8 cellular contexts compared by ENCODE assay signal in the genomic region with DNA sequence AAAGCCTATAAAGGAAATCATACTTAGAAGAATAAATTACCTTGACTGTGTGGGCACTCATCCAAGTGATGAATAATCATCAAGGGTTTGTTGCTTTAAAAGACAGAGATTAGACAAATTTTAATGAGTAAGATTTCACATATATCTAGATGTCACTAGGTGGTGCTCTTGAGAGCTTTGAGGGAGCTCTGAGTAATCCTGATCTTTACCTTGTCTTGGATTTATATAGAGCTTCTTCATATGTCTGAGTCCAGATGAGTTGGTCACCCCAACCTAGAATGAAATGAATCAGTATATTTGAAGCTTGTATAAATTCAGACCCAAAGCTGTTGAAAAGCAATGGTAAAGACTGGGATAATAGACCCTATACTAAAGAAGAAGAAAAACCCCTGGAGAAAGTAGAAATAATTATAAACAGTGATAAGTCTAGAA. TPM values are rescaled to one million over a fixed set of nuclear protein-coding genes. Genes with fewer than 3 reads are reported as not detected.
DNase-seq lines count a peak whose midpoint lies in the region; ATAC-seq, FAIRE-seq and TF ChIP-seq lines count a peak whose summit lies in the region.

No MANE protein-coding gene starts in this region.

- H3K27me3 ChIP-seq in heart right ventricle (no peaks in the 10 kb centered on the region), GM12878 (replicated peaks in 1 of 2; ENCODE audit: control insufficient read depth in 2 of 2, insufficient read depth in 2 of 2, low read length in 1 of 2) (peaks cover 0 to 2% of the 10 kb centered on the region in 2 experiments; a peak in 1 of 4 replicates), right lobe of liver (no peaks in the 10 kb centered on the region)

- RAD21 ChIA-PET in GM12878 (lab: Charles Lee; ENCODE audit: unreplicated experiment): interaction anchor here (1.5 kb wide), 1 partner anchor 117 kb away, joined by 10 read pairs; no protein-coding TSS in a partner anchor

- SMC1A ChIA-PET in GM12878 (lab: Charles Lee; ENCODE audit: uncharacterized antibody, unreplicated experiment): interaction anchor here (1.0 to 2.6 kb wide), 2 partner anchors 117 to 153 kb away, joined by 3 to 13 read pairs; no protein-coding TSS in a partner anchor

- H3K36me3 ChIP-seq in heart right ventricle (no peaks in the 10 kb centered on the region), GM12878 (ENCODE audit: control insufficient read depth in 2 of 2, insufficient read depth in 2 of 2, low read length in 1 of 2) (no peaks in the 10 kb centered on the region), right lobe of liver (no peaks in the 10 kb centered on the region)

- no peak for FAIRE-seq in GM12878 (lab: Jason Lieb, UNC)

- in situ Hi-C loops in GM12878 (cut with MboI): no loop called here

- H3K9ac ChIP-seq in GM12878 (ENCODE audit: control insufficient read depth, insufficient read depth, low read length): no peak overlapping the region

- no peak overlapping the region for H2AFZ ChIP-seq in GM12878 (ENCODE audit: control insufficient read depth, low read depth, low read length)

- no peak overlapping the region for H3K4me2 ChIP-seq in GM12878 (ENCODE audit: control insufficient read depth, insufficient read depth)

- H3K4me1 ChIP-seq in heart right ventricle (no peaks in the 10 kb centered on the region), GM12878 (ENCODE audit: control insufficient read depth, insufficient read depth, low read length) (no peaks in the 10 kb centered on the region), right lobe of liver (no peaks in the 10 kb centered on the region)

- H3K79me2 ChIP-seq in GM12878 (ENCODE audit: control insufficient read depth, insufficient read depth, low read length): no peaks in the 10 kb centered on the region

- H4K20me1 ChIP-seq in GM12878 (ENCODE audit: control insufficient read depth, insufficient read depth): no peaks in the 10 kb centered on the region

- ATAC-seq in heart right ventricle (no peak), Right ventricle myocardium superior (ENCODE audit: poor library complexity) (no peak), HG03280 (IDR thresholded peaks at IDR 0.05; ENCODE audit: unreplicated experiment) (peak; percentile 74), GM12878 (peak; percentile 81), right lobe of liver (peak; percentile 51 to 72 (median 60))

- TF ChIP-seq CTCF in heart right ventricle (IDR thresholded peaks at IDR 0.05) (peak in 8 of 9 donors; percentile 20 to 60 (median 50)), GM12878 (IDR thresholded peaks at IDR 0.05 in 2 of 3, conservative IDR thresholded peaks at IDR 0.05 in 1 of 3; ENCODE audit: control insufficient read depth in 2 of 3, extremely low read depth in 1 of 3, insufficient read depth in 1 of 3, low read depth in 3 of 3, low read length in 3 of 3) (peak; percentile 38 to 41 (median 41); a peak in 5 of 6 replicates), right lobe of liver (IDR thresholded peaks at IDR 0.05) (peak; percentile 33 to 55 (median 51))

- TF ChIP-seq POLR2A in GM12878 (IDR thresholded peaks at IDR 0.05; ENCODE audit: low read depth, low read length): no peak
- TF ChIP-seq POLR2A in right lobe of liver (IDR thresholded peaks at IDR 0.05): no peak

- no peaks in the 10 kb centered on the region for H3K9me3 ChIP-seq in heart right ventricle
- H3K9me3 ChIP-seq in GM12878 (replicated peaks; ENCODE audit: control insufficient read depth, insufficient read depth, low read length): no peaks in the 10 kb centered on the region
- no peaks in the 10 kb centered on the region for H3K9me3 ChIP-seq in right lobe of liver

- H3K27ac ChIP-seq in heart right ventricle (no peak overlapping the region), GM12878 (ENCODE audit: control insufficient read depth, insufficient read depth) (no peak overlapping the region), right lobe of liver (no peak overlapping the region)

- peak; percentile 26; the same call in 1 of the 2 replicates for TF ChIP-seq RAD21 in GM12878 (IDR thresholded peaks at IDR 0.05; ENCODE audit: insufficient read depth, low read depth, low read length)

- TF ChIP-seq EP300 in GM12878 (IDR thresholded peaks at IDR 0.05; ENCODE audit: borderline replicate concordance in 1 of 2, control insufficient read depth in 1 of 2, low read depth in 2 of 2, low read length in 2 of 2): no peak

- intact Hi-C loops in heart right ventricle (cut with DNase I) (loop anchor here in 9 of 10 donors (5.0 to 10.0 kb wide), 4 partner anchors 106 to 116 kb away; no protein-coding TSS in a partner anchor), Right ventricle myocardium superior (cut with DNase I) (loop anchor here (10.0 kb wide), 1 partner anchor 114 kb away; no protein-coding TSS in a partner anchor), GM12878 (cut with micrococcal nuclease; ENCODE audit: unreplicated experiment) (loop anchor here (1.0 kb wide), 1 partner anchor 117 kb away; no protein-coding TSS in a partner anchor), right lobe of liver (cut with DNase I) (no loop called here)

- POLR2A ChIA-PET in GM12878 (lab: Charles Lee): no interaction called here

- H3K4me3 ChIP-seq in heart right ventricle: no peak overlapping the region
- H3K4me3 ChIP-seq in GM12878: no peak overlapping the region
- no peak overlapping the region for H3K4me3 ChIP-seq in right lobe of liver

- DNase-seq in heart right ventricle (no peak), Right ventricle myocardium superior (no peak), NCI-H526 (lab: John Stamatoyannopoulos, UW) (peak; percentile 6 to 50), GM12878 (ENCODE audit: low read depth, low spot score) (no peak), right lobe of liver (no peak)
- DNase-seq in activated CD4-positive, alpha-beta T cell treated with anti-CD3 and anti-CD28 coated beads for 48 hours: no peak
- no peak for DNase-seq in effector CD8-positive, alpha-beta T cell (lab: John Stamatoyannopoulos, UW)

- BruUV-seq in GM12878 (replicated peaks; lab: Mats Ljungman, UMichigan): no TSS peak

- CTCF ChIA-PET in GM12878 (lab: Yijun Ruan, JAX): interaction anchor here (0.7 to 3.2 kb wide), 16 partner anchors 8 to 665 kb away, joined by 3 to 33 read pairs (median 4); no protein-coding TSS in a partner anchor

TF ChIP-seq in GM12878, 131 proteins besides CTCF, POLR2A, EP300 and RAD21 (continues in another document):
- TF ChIP-seq SPI1 (IDR thresholded peaks at IDR 0.05; ENCODE audit: borderline replicate concordance, insufficient read depth, low read depth, low read length) (no peak), TBL1XR1 (IDR thresholded peaks at IDR 0.05; ENCODE audit: low read depth, low read length) (no peak), ETV6 (conservative IDR thresholded peaks at IDR 0.05 in 1 of 2, IDR thresholded peaks at IDR 0.05 in 1 of 2; ENCODE audit: borderline replicate concordance in 1 of 2, low read depth in 1 of 2) (no peak), RBBP5 (conservative IDR thresholded peaks at IDR 0.05) (no peak), HCFC1 (IDR thresholded peaks at IDR 0.05; ENCODE audit: low read length) (no peak), NBN (IDR thresholded peaks at IDR 0.05) (no peak), BHLHE40 (IDR thresholded peaks at IDR 0.05; ENCODE audit: borderline replicate concordance in 1 of 2, low read depth in 2 of 2, low read length in 1 of 2) (no peak), SMAD1 (IDR thresholded peaks at IDR 0.05; ENCODE audit: low read depth, partially characterized antibody) (no peak)

RNA-seq across cellular contexts. Expression of gene AGR2, which starts 3.7 kb away (rescaled TPM):
- total RNA-seq in heart right ventricle (not detected), Right ventricle myocardium superior (not detected), GM12878 (2014; rRNA removed) (not detected in 2 replicates), GM12878 (2014; rRNA removed; fragmentation: Illumina TruSeq; extraction: Trizol) (not detected in 2 replicates), GM12878 (2021) (0.67 and 1.7 TPM in 2 replicates), right lobe of liver (under 1 TPM in 4 of 6 experiments, not detected in 2; 0.15 to 0.43 (median 0.33) TPM)
- polyA plus RNA-seq in heart right ventricle (not detected), GM12878 (2011; rRNA removed) (not detected in 2 replicates), GM12878 (2014; fragmentation: Illumina TruSeq; extraction: Trizol) (not detected in 2 replicates), GM12878 (2014; fragmentation: Nextera tagmentation; extraction: Ambion mirVana) (not detected), GM12878 (2014; rRNA removed) (not detected in 2 replicates), GM12878 (2016; fragmentation: Nextera tagmentation; extraction: Ambion mirVana) (not detected)
- total RNA-seq in GM12878 (2013; cell fraction: nucleolus; rRNA removed): not detected in 2 replicates
- polyA plus RNA-seq in GM12878 (2011; ENCODE audit: low read depth): not detected
- polyA plus RNA-seq in GM12878 (2011; cell fraction: cytosol; rRNA removed): not detected in 2 replicates
- polyA plus RNA-seq in GM12878 (2011; cell fraction: nucleus; rRNA removed): not detected in 2 replicates
- polyA plus RNA-seq in GM12878 (2012): not detected in 2 replicates
- not detected in 2 replicates for polyA minus RNA-seq in GM12878 (2011; rRNA and poly(A)+ RNA removed)
- polyA minus RNA-seq in GM12878 (2011; cell fraction: cytosol; rRNA and poly(A)+ RNA removed): not detected in 2 replicates
- polyA minus RNA-seq in GM12878 (2011; cell fraction: nucleus; rRNA and poly(A)+ RNA removed): not detected in 2 replicates

RNA-seq across cellular contexts. Expression of gene TSPAN13, which starts 47.6 kb away (rescaled TPM):
- total RNA-seq in heart right ventricle (10 to 100 TPM in 5 of 10 donors, 1 to 10 TPM in 5; 6.8 to 26.3 (median 10.0) TPM), Right ventricle myocardium superior (14.8 TPM), GM12878 (2014; rRNA removed) (not detected in 2 replicates), GM12878 (2014; rRNA removed; fragmentation: Illumina TruSeq; extraction: Trizol) (not detected in 2 replicates), GM12878 (2021) (0.26 and 0.35 TPM in 2 replicates), right lobe of liver (10 to 100 TPM in 5 of 6 experiments, 1 to 10 TPM in 1; 7.1 to 43.2 (median 18.0) TPM)
- polyA plus RNA-seq in heart right ventricle (10 to 100 TPM; 26.4 to 40.1 TPM), GM12878 (2011; rRNA removed) (not detected in 2 replicates), GM12878 (2014; fragmentation: Illumina TruSeq; extraction: Trizol) (not detected in 2 replicates), GM12878 (2014; fragmentation: Nextera tagmentation; extraction: Ambion mirVana) (not detected), GM12878 (2014; rRNA removed) (not detected in 2 replicates), GM12878 (2016; fragmentation: Nextera tagmentation; extraction: Ambion mirVana) (under 1 TPM in 1 of 2 experiments, not detected in 1; 0.37 TPM)
- not detected in 2 replicates for total RNA-seq in GM12878 (2013; cell fraction: nucleolus; rRNA removed)
- not detected for polyA plus RNA-seq in GM12878 (2011; ENCODE audit: low read depth)
- not detected in 2 replicates for polyA plus RNA-seq in GM12878 (2011; cell fraction: cytosol; rRNA removed)
- polyA plus RNA-seq in GM12878 (2011; cell fraction: nucleus; rRNA removed): not detected in 2 replicates
- polyA plus RNA-seq in GM12878 (2012): not detected in 2 replicates
- polyA minus RNA-seq in GM12878 (2011; rRNA and poly(A)+ RNA removed): not detected in 2 replicates
- polyA minus RNA-seq in GM12878 (2011; cell fraction: cytosol; rRNA and poly(A)+ RNA removed): not detected in 2 replicates
- not detected in 2 replicates for polyA minus RNA-seq in GM12878 (2011; cell fraction: nucleus; rRNA and poly(A)+ RNA removed)

Comparison
In these comparisons a context has a peak if more than half of its experiments do, and no peak if none do; other contexts are left out.
1. ATAC-seq: peak in HG03280 (single experiment), GM12878 (single experiment) and right lobe of liver (4 of 4); none in heart right ventricle (0 of 8) and Right ventricle myocardium superior (single experiment).
2. DNase-seq: peak in NCI-H526 (2 of 2); none in heart right ventricle (0 of 2), Right ventricle myocardium superior (single experiment), GM12878 (single experiment), right lobe of liver (0 of 3), activated CD4-positive, alpha-beta T cell treated with anti-CD3 and anti-CD28 coated beads for 48 hours (single experiment) and effector CD8-positive, alpha-beta T cell (single experiment).
3. RNA of gene TSPAN13, which starts 47.6 kb away (total RNA-seq): 7.1 to 43.2 TPM in right lobe of liver, 14.8 TPM in Right ventricle myocardium superior (single experiment) and 6.8 to 26.3 TPM in heart right ventricle; 0.26 to 0.35 TPM in GM12878; every median in the first group is over 4 times any median in the second.
4. intact Hi-C loops: an anchor here in heart right ventricle (5.0 to 10.0 kb wide), Right ventricle myocardium superior (10.0 kb wide) and GM12878 (1.0 kb wide); none called in right lobe of liver.
5. Peak in every context shown above with its lines, with median percentiles within 50 percentile points of each other: CTCF ChIP-seq.